ENCODE assay signal across 22 cellular contexts in genomic region chr11:66624450-66624849, GRCh38. TPM values are rescaled to one million over a fixed set of nuclear protein-coding genes. Genes with fewer than 3 reads are reported as not detected.
DNase-seq lines count a peak whose midpoint lies in the region; ATAC-seq lines count a peak whose summit lies in the region.
"Had no signal": no experiment of that assay in that cellular context is flagged by ENCODE, and none has a peak within 500 bp of the region (broad histone marks: within the 10 kb centered on the region; RNA-seq: fewer than 3 reads in every experiment).

No MANE protein-coding gene starts in this region.

- H3K36me3 ChIP-seq in stomach smooth muscle (ENCODE audit: control insufficient read depth in 2 of 2, insufficient read depth in 2 of 2, low read length in 2 of 2) = peaks cover 52 to 57% of the 10 kb centered on the region in 2 donors
- H3K36me3 ChIP-seq: uterus had no signal

- 80% methylated on average over 16 of the region's 16 CpGs for WGBS in right cardiac atrium

- H3K27ac ChIP-seq in right cardiac atrium (ENCODE audit: low read length) (peak overlapping the region; percentile 74), stomach smooth muscle (ENCODE audit: low read length) (peak overlapping the region; percentile 90)
- H3K27ac ChIP-seq: neutrophil had no signal

- H3K4me1 ChIP-seq in right cardiac atrium (ENCODE audit: control insufficient read depth, insufficient read depth, low read length) (peaks cover 21% of the 10 kb centered on the region), stomach smooth muscle (ENCODE audit: control insufficient read depth, insufficient read depth, low read length) (peaks cover 59% of the 10 kb centered on the region)

- H3K4me3 Mint-ChIP-seq in activated T-cell treated with anti-CD3 and anti-CD28 coated beads, Interleukin-2, amount 50 U/mL, for 24 hours = no peak overlapping the region
- no peak overlapping the region for H3K4me3 Mint-ChIP-seq in activated T-helper 17 cell treated with anti-CD3 and anti-CD28 coated beads, Interleukin-2, amount 50 U/mL, for 72 hours
- H3K4me3 Mint-ChIP-seq: T-helper 1 cell treated with Interleukin-12 subunit alpha and Interleukin-12 subunit beta and Interleukin-4 antibody, amounts not matched to agents 30 μg/mL and 1 μg/mL, for 36 hours had no signal

- DNase-seq in activated T-cell treated with anti-CD3 and anti-CD28 coated beads, Interleukin-2, amount 50 U/mL, for 24 hours = no peak
- DNase-seq in activated T-cell treated with anti-CD3 and anti-CD28 coated beads for 4 hours (no peak), right cardiac atrium (peak in 1 of 3 donors; percentile 48)
- DNase-seq: activated CD4-positive, alpha-beta T cell treated with anti-CD3 and anti-CD28 coated beads for 4 hours; activated naive CD4-positive, alpha-beta T cell treated with anti-CD3 and anti-CD28 coated beads, Interleukin-2, amount 50 U/mL, for 16 hours; AML-193; amygdala; GF-D8; Kasumi-1; kidney; mammary epithelial cell; NCI-H1694; NCI-H510A treated with DMSO at 0.1 percent for 48 hours; uterus had no signal

- H3K9me3 ChIP-seq in right cardiac atrium (ENCODE audit: control insufficient read depth, low read length) = no peaks in the 10 kb centered on the region
- H3K9me3 ChIP-seq in stomach smooth muscle (ENCODE audit: control insufficient read depth in 2 of 2, low read length in 2 of 2) = no peaks in the 10 kb centered on the region
- H3K9me3 ChIP-seq: neutrophil, prostate gland, uterus had no signal

- intact Hi-C loops in right cardiac atrium (cut with DNase I) = loop anchor here in 1 of 4 donors (10.0 kb wide), 1 partner anchor 50 kb away; the partner anchor contains the start of gene RBM4B

- ATAC-seq in right cardiac atrium (peak in 1 of 2 donors; percentile 6), GM21529 (IDR thresholded peaks at IDR 0.05; ENCODE audit: unreplicated experiment) (no peak)
- ATAC-seq in activated T-helper 17 cell treated with anti-CD3 and anti-CD28 coated beads, Interleukin-2, amount 50 U/mL, for 72 hours (replicated peaks) = no peak

- no peaks in the 10 kb centered on the region for H3K27me3 Mint-ChIP-seq in activated T-cell treated with anti-CD3 and anti-CD28 coated beads, Interleukin-2, amount 50 U/mL, for 24 hours
- H3K27me3 Mint-ChIP-seq in activated T-helper 17 cell treated with anti-CD3 and anti-CD28 coated beads, Interleukin-2, amount 50 U/mL, for 72 hours = no peaks in the 10 kb centered on the region

- H3K27ac Mint-ChIP-seq in activated T-cell treated with anti-CD3 and anti-CD28 coated beads, Interleukin-2, amount 50 U/mL, for 24 hours = peak overlapping the region; percentile 50
- no peak overlapping the region for H3K27ac Mint-ChIP-seq in activated T-helper 17 cell treated with anti-CD3 and anti-CD28 coated beads, Interleukin-2, amount 50 U/mL, for 72 hours
- H3K27ac Mint-ChIP-seq: T-helper 1 cell treated with Interleukin-12 subunit alpha and Interleukin-12 subunit beta and Interleukin-4 antibody, amounts not matched to agents 30 μg/mL and 1 μg/mL, for 36 hours had no signal

- H3K36me3 Mint-ChIP-seq in activated T-cell treated with anti-CD3 and anti-CD28 coated beads, Interleukin-2, amount 50 U/mL, for 24 hours (ENCODE audit: low read depth) = peaks cover 97% of the 10 kb centered on the region
- H3K36me3 Mint-ChIP-seq in activated T-helper 17 cell treated with anti-CD3 and anti-CD28 coated beads, Interleukin-2, amount 50 U/mL, for 72 hours (ENCODE audit: low read depth) = peaks cover 100% of the 10 kb centered on the region

- H3K4me3 ChIP-seq in right cardiac atrium (ENCODE audit: low read length) (no peak overlapping the region), stomach smooth muscle (ENCODE audit: low read length in 2 of 2) (no peak overlapping the region)
- H3K4me3 ChIP-seq: prostate gland, uterus had no signal

- H3K9ac ChIP-seq in stomach smooth muscle (ENCODE audit: low read length in 2 of 2) = peak overlapping the region in 1 of 2 donors; percentile 53

- no peaks in the 10 kb centered on the region for H3K27me3 ChIP-seq in right cardiac atrium (ENCODE audit: control insufficient read depth, insufficient read depth)
- H3K27me3 ChIP-seq in stomach smooth muscle (ENCODE audit: control insufficient read depth in 1 of 2, insufficient read depth in 2 of 2, low read length in 2 of 2) = no peaks in the 10 kb centered on the region
- H3K27me3 ChIP-seq: neutrophil, uterus had no signal

- peaks cover 81% of the 10 kb centered on the region for H3K4me1 Mint-ChIP-seq in activated T-cell treated with anti-CD3 and anti-CD28 coated beads, Interleukin-2, amount 50 U/mL, for 24 hours (ENCODE audit: low read depth)
- peaks cover 37% of the 10 kb centered on the region for H3K4me1 Mint-ChIP-seq in activated T-helper 17 cell treated with anti-CD3 and anti-CD28 coated beads, Interleukin-2, amount 50 U/mL, for 72 hours

- H3K9me3 Mint-ChIP-seq in activated T-cell treated with anti-CD3 and anti-CD28 coated beads, Interleukin-2, amount 50 U/mL, for 24 hours = no peaks in the 10 kb centered on the region
- no peaks in the 10 kb centered on the region for H3K9me3 Mint-ChIP-seq in activated T-helper 17 cell treated with anti-CD3 and anti-CD28 coated beads, Interleukin-2, amount 50 U/mL, for 72 hours
- H3K9me3 Mint-ChIP-seq: CD8-positive, alpha-beta memory T cell; T-helper 1 cell treated with Interleukin-12 subunit alpha and Interleukin-12 subunit beta and Interleukin-4 antibody, amounts not matched to agents 30 μg/mL and 1 μg/mL, for 36 hours had no signal

RNA-seq across cellular contexts. Expression of gene RBM14, which starts 8.0 kb away (rescaled TPM):
- total RNA-seq in right cardiac atrium = 10 to 100 TPM; 30.8 to 45.6 (median 33.6) TPM
- polyA plus RNA-seq in right cardiac atrium = 28.1 TPM
- 100 to 1,000 TPM; 127 to 156 TPM for total RNA-seq in activated T-helper 17 cell treated with anti-CD3 and anti-CD28 coated beads, Interleukin-2, amount 50 U/mL, for 72 hours

RNA-seq across cellular contexts. Expression of gene RBM4, which starts 14.1 kb away (rescaled TPM):
- 10 to 100 TPM; 66.9 to 77.9 (median 68.3) TPM for total RNA-seq in right cardiac atrium
- polyA plus RNA-seq in right cardiac atrium = 63.3 TPM
- 10 to 100 TPM; 92.4 to 94.0 TPM for total RNA-seq in activated T-helper 17 cell treated with anti-CD3 and anti-CD28 coated beads, Interleukin-2, amount 50 U/mL, for 72 hours

RNA-seq across cellular contexts. Expression of gene CCS, which starts 31.5 kb away (rescaled TPM):
- total RNA-seq in right cardiac atrium = 10 to 100 TPM; 30.3 to 40.2 (median 34.2) TPM
- 45.8 TPM for polyA plus RNA-seq in right cardiac atrium
- 10 to 100 TPM; 27.5 to 35.1 TPM for total RNA-seq in activated T-helper 17 cell treated with anti-CD3 and anti-CD28 coated beads, Interleukin-2, amount 50 U/mL, for 72 hours

RNA-seq across cellular contexts. Expression of gene CCDC87, which starts 31.6 kb away (rescaled TPM):
- under 1 TPM; 0.53 to 0.99 (median 0.68) TPM for total RNA-seq in right cardiac atrium
- polyA plus RNA-seq in right cardiac atrium = 0.43 TPM
- total RNA-seq in activated T-helper 17 cell treated with anti-CD3 and anti-CD28 coated beads, Interleukin-2, amount 50 U/mL, for 72 hours = under 1 TPM; 0.11 to 0.15 TPM
- total RNA-seq: skeletal muscle tissue had no signal
- polyA plus RNA-seq: CD8-positive, alpha-beta memory T cell had no signal

RNA-seq across cellular contexts. Expression of gene RBM4B, which starts 53.2 kb away (rescaled TPM):
- 10 to 100 TPM in 3 of 4 donors, 1 to 10 TPM in 1; 9.0 to 15.7 (median 12.2) TPM for total RNA-seq in right cardiac atrium
- polyA plus RNA-seq in right cardiac atrium = 11.5 TPM
- 10 to 100 TPM; 23.6 to 31.4 TPM for total RNA-seq in activated T-helper 17 cell treated with anti-CD3 and anti-CD28 coated beads, Interleukin-2, amount 50 U/mL, for 72 hours
